ENCODE assay signal across 8 cellular contexts in genomic region chr2:162343492-162343823, GRCh38. TPM values are rescaled to one million over a fixed set of nuclear protein-coding genes. Genes with fewer than 3 reads are reported as not detected.
DNase-seq lines count a peak whose midpoint lies in the region; ATAC-seq, FAIRE-seq and TF ChIP-seq lines count a peak whose summit lies in the region.

No MANE protein-coding gene starts in this region.

- H3K4me1 Mint-ChIP-seq in CD4-positive, alpha-beta T cell (ENCODE audit: low read depth): peaks cover 19% of the 10 kb centered on the region
- H3K4me1 Mint-ChIP-seq in chondrocyte (ENCODE audit: low read depth): peaks cover 9% of the 10 kb centered on the region
- peaks cover 9 to 10% of the 10 kb centered on the region in 2 donors for H3K4me1 Mint-ChIP-seq in natural killer cell treated with Interleukin-12 subunit alpha and Interleukin-12 subunit beta and Interleukin-15 and Interleukin-18, amount 100 ng/mL, for 72 hours (ENCODE audit: low read depth in 2 of 2)

- H3K9me3 ChIP-seq in CD4-positive, alpha-beta T cell (ENCODE audit: control insufficient read depth, low read length): no peaks in the 10 kb centered on the region

- TF ChIP-seq CTCF in CD4-positive, alpha-beta T cell (IDR thresholded peaks at IDR 0.05): no peak
- no peak for TF ChIP-seq CTCF in chondrocyte (IDR thresholded peaks at IDR 0.05)

- no peaks in the 10 kb centered on the region for H3K27me3 ChIP-seq in CD4-positive, alpha-beta T cell (ENCODE audit: control insufficient read depth, insufficient read depth, low read length)

- CTCF ChIA-PET in CD4-positive, alpha-beta T cell (lab: Charles Lee): interaction anchor here (1.4 to 2.1 kb wide), 4 partner anchors 9 to 42 kb away, joined by 4 to 7 read pairs (median 6); partner anchors contain the start of gene IFIH1

- peak overlapping the region; percentile 13 for H3K27ac Mint-ChIP-seq in CD4-positive, alpha-beta T cell
- peak overlapping the region; percentile 22 for H3K27ac Mint-ChIP-seq in chondrocyte (ENCODE audit: unreplicated experiment)
- peak overlapping the region; percentile 18 to 41 for H3K27ac Mint-ChIP-seq in natural killer cell treated with Interleukin-12 subunit alpha and Interleukin-12 subunit beta and Interleukin-15 and Interleukin-18, amount 100 ng/mL, for 72 hours

- DNase-seq in CD4-positive, alpha-beta T cell: no peak
- no peak for DNase-seq in chondrocyte (ENCODE audit: low spot score)
- DNase-seq in natural killer cell treated with Interleukin-12 subunit alpha and Interleukin-12 subunit beta and Interleukin-15 and Interleukin-18, amount 100 ng/mL, for 72 hours (ENCODE audit: low spot score): no peak
- DNase-seq in midbrain (lab: John Stamatoyannopoulos, UW): no peak
- DNase-seq in GM12892 (ENCODE audit: insufficient read length): no peak
- DNase-seq in NCI-H1105 treated with DMSO at 0.1 percent for 48 hours (lab: John Stamatoyannopoulos, UW): no peak
- no peak for DNase-seq in T-helper 9 cell

- no peak for TF ChIP-seq POLR2A in GM12892 (IDR thresholded peaks at IDR 0.05; ENCODE audit: low read depth, low read length)

- POLR2A ChIA-PET in CD4-positive, alpha-beta T cell (lab: Charles Lee): interaction anchor here (0.8 to 2.3 kb wide), 4 partner anchors 9 to 25 kb away, joined by 4 to 30 read pairs (median 6); partner anchors contain the start of gene IFIH1

- no peak for FAIRE-seq in GM12892 (lab: Jason Lieb, UNC)

- H3K36me3 Mint-ChIP-seq in CD4-positive, alpha-beta T cell (ENCODE audit: low read depth): peaks cover 8% of the 10 kb centered on the region
- no peaks in the 10 kb centered on the region for H3K36me3 Mint-ChIP-seq in chondrocyte (ENCODE audit: low read depth)
- H3K36me3 Mint-ChIP-seq in natural killer cell treated with Interleukin-12 subunit alpha and Interleukin-12 subunit beta and Interleukin-15 and Interleukin-18, amount 100 ng/mL, for 72 hours: no peaks in the 10 kb centered on the region

- peak overlapping the region; percentile 82 for H3K4me3 Mint-ChIP-seq in CD4-positive, alpha-beta T cell
- H3K4me3 Mint-ChIP-seq in chondrocyte (ENCODE audit: unreplicated experiment): peak overlapping the region; percentile 81
- peak overlapping the region; percentile 86 for H3K4me3 Mint-ChIP-seq in natural killer cell treated with Interleukin-12 subunit alpha and Interleukin-12 subunit beta and Interleukin-15 and Interleukin-18, amount 100 ng/mL, for 72 hours

- no peak overlapping the region for H3K27ac ChIP-seq in CD4-positive, alpha-beta T cell (ENCODE audit: low read depth, low read length)

- H3K9me3 Mint-ChIP-seq in CD4-positive, alpha-beta T cell: no peaks in the 10 kb centered on the region
- H3K9me3 Mint-ChIP-seq in chondrocyte (ENCODE audit: low read depth): no peaks in the 10 kb centered on the region
- H3K9me3 Mint-ChIP-seq in natural killer cell treated with Interleukin-12 subunit alpha and Interleukin-12 subunit beta and Interleukin-15 and Interleukin-18, amount 100 ng/mL, for 72 hours: no peaks in the 10 kb centered on the region

- no peaks in the 10 kb centered on the region for H3K27me3 Mint-ChIP-seq in CD4-positive, alpha-beta T cell
- H3K27me3 Mint-ChIP-seq in chondrocyte (ENCODE audit: low read depth): peaks cover 18% of the 10 kb centered on the region
- peaks cover 0 to 4% of the 10 kb centered on the region in 2 donors for H3K27me3 Mint-ChIP-seq in natural killer cell treated with Interleukin-12 subunit alpha and Interleukin-12 subunit beta and Interleukin-15 and Interleukin-18, amount 100 ng/mL, for 72 hours

- intact Hi-C loops in CD4-positive, alpha-beta T cell (cut with DNase I, micrococcal nuclease): loop anchor here in 1 of 2 experiments (10.0 kb wide), 1 partner anchor 1039 kb away; the partner anchor contains the start of gene PSMD14

- ATAC-seq in CD4-positive, alpha-beta T cell (ENCODE audit: poor library complexity): no peak
- peak; percentile 0 for ATAC-seq in HG03342 (IDR thresholded peaks at IDR 0.05; ENCODE audit: unreplicated experiment)
- ATAC-seq in natural killer cell treated with Interleukin-12 subunit alpha and Interleukin-12 subunit beta and Interleukin-15 and Interleukin-18, amount 100 ng/mL, for 72 hours: no peak

RNA-seq across cellular contexts. Expression of gene GCA, which starts 0.5 kb away (rescaled TPM):
- total RNA-seq in CD4-positive, alpha-beta T cell: 1 to 10 TPM; 3.9 to 5.0 TPM
- 4.0 to 4.8 TPM (median 4.5 TPM) in 3 replicates for total RNA-seq in chondrocyte
- 1 to 10 TPM; 3.4 to 5.8 TPM for total RNA-seq in natural killer cell treated with Interleukin-12 subunit alpha and Interleukin-12 subunit beta and Interleukin-15 and Interleukin-18, amount 100 ng/mL, for 72 hours
- 34.5 TPM for polyA plus RNA-seq in GM12892 (2012; ENCODE audit: missing spikeins)

RNA-seq across cellular contexts. Expression of gene IFIH1, which starts 25.0 kb away (rescaled TPM):
- total RNA-seq in CD4-positive, alpha-beta T cell: 10 to 100 TPM; 31.1 to 32.1 TPM
- total RNA-seq in chondrocyte: 1.8 to 4.2 TPM (median 2.1 TPM) in 3 replicates
- total RNA-seq in natural killer cell treated with Interleukin-12 subunit alpha and Interleukin-12 subunit beta and Interleukin-15 and Interleukin-18, amount 100 ng/mL, for 72 hours: 10 to 100 TPM; 26.7 to 30.9 TPM
- 60.0 TPM for polyA plus RNA-seq in GM12892 (2012; ENCODE audit: missing spikeins)
